ENCODE assay signal across 15 cellular contexts in genomic region chr1:228315484-228315944, GRCh38.
"Had no signal": no experiment of that assay in that cellular context is flagged by ENCODE, and none has a peak within 500 bp of the region (broad histone marks: within the 10 kb centered on the region; RNA-seq: fewer than 3 reads in every experiment).

No MANE protein-coding gene starts in this region.

- H3K4me1 ChIP-seq: tibial nerve had no signal

- DNase-seq: activated CD4-positive, alpha-beta memory T cell treated with anti-CD3 and anti-CD28 coated beads for 36 hours; activated CD8-positive, alpha-beta memory T cell treated with anti-CD3 and anti-CD28 coated beads, Interleukin-2, amount 10 ng/mL, durations not matched to agents 7 days and 5 days; activated naive CD8-positive, alpha-beta T cell treated with anti-CD3 and anti-CD28 coated beads for 36 hours; anterior cingulate cortex; cerebellar nuclear complex; occipital lobe; stimulated activated CD4-positive, alpha-beta T cell treated with anti-CD3 and anti-CD28 coated beads, Interleukin-4, amount 100 ng/mL, for 24 hours; stimulated activated naive CD4-positive, alpha-beta T cell; substantia nigra; T1000 had no signal

- ATAC-seq: activated CD8-positive, alpha-beta memory T cell treated with anti-CD3 and anti-CD28 coated beads, Interleukin-2, amount 10 ng/mL, durations not matched to agents 7 days and 5 days; natural killer cell; T-cell had no signal

- H3K27me3 ChIP-seq: heart right ventricle, tibial nerve had no signal

- H3K27ac ChIP-seq: SK-N-MC, tibial nerve had no signal

- H3K4me3 ChIP-seq: heart right ventricle, SK-N-MC, tibial nerve had no signal
